ENCODE assay signal across 25 cellular contexts in the genomic region with DNA sequence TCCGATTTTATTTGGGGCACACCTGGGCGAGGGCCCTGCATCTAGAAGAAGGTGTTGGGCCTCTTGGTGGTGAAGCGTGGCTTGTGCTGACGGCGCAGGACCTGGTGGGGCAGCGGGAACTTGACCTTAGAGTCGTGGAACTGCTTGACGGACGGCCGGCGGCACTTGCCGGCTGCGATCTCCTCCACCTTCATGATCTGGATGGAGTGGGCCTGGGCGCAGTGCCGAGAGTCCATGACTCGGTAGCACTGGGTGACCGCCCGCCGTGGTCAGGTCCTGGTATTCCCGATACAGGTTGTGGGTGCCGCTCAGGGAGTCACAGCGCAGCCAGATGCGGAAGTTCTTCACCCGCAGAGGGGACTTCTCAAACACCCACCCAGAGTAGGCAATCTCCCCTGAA.
"Had no signal": no experiment of that assay in that cellular context is flagged by ENCODE, and none has a peak within 500 bp of the region (broad histone marks: within the 10 kb centered on the region; RNA-seq: fewer than 3 reads in every experiment).

No MANE protein-coding gene starts in this region.

- H3K4me2 ChIP-seq: hepatocyte had no signal

- H3K4me3 ChIP-seq: colonic mucosa, esophagus squamous epithelium, gastrocnemius medialis, hepatocyte, left lung, lower lobe of right lung, mucosa of descending colon had no signal

- H2AFZ ChIP-seq: hepatocyte had no signal

- H3K27ac ChIP-seq: colonic mucosa, epithelial cell of prostate, esophagus squamous epithelium, gastrocnemius medialis, hepatocyte, left lung, lower lobe of right lung had no signal

- H3K36me3 ChIP-seq: colonic mucosa, esophagus squamous epithelium, gastrocnemius medialis, left lung, lower lobe of right lung had no signal

- H3K27me3 ChIP-seq: colonic mucosa, esophagus squamous epithelium, gastrocnemius medialis, hepatocyte had no signal

- DNase-seq: colonic mucosa; cortex of kidney; effector CD8-positive, alpha-beta T cell; effector memory CD8-positive, alpha-beta T cell; endodermal cell; erythroblast; esophagus squamous epithelium; foreskin fibroblast; foreskin melanocyte; gastrocnemius medialis; glutamatergic neuron; head of caudate nucleus; hypothalamus; immature natural killer cell; islet precursor cell; left cardiac atrium; left ventricle myocardium superior; lower lobe of right lung; mesenchymal stem cell; naive B cell had no signal

- H3K9me3 ChIP-seq: colonic mucosa, esophagus squamous epithelium, gastrocnemius medialis, left lung, lower lobe of right lung, mucosa of descending colon had no signal

- H3K4me1 ChIP-seq: colonic mucosa, esophagus squamous epithelium, gastrocnemius medialis, left lung, lower lobe of right lung had no signal

- ATAC-seq: effector memory CD8-positive, alpha-beta T cell; esophagus mucosa; gastrocnemius medialis; left cardiac atrium; left lung; left ventricle myocardium superior; lower lobe of right lung; mucosa of descending colon had no signal
